8 cellular contexts compared by ENCODE assay signal in the genomic region with DNA sequence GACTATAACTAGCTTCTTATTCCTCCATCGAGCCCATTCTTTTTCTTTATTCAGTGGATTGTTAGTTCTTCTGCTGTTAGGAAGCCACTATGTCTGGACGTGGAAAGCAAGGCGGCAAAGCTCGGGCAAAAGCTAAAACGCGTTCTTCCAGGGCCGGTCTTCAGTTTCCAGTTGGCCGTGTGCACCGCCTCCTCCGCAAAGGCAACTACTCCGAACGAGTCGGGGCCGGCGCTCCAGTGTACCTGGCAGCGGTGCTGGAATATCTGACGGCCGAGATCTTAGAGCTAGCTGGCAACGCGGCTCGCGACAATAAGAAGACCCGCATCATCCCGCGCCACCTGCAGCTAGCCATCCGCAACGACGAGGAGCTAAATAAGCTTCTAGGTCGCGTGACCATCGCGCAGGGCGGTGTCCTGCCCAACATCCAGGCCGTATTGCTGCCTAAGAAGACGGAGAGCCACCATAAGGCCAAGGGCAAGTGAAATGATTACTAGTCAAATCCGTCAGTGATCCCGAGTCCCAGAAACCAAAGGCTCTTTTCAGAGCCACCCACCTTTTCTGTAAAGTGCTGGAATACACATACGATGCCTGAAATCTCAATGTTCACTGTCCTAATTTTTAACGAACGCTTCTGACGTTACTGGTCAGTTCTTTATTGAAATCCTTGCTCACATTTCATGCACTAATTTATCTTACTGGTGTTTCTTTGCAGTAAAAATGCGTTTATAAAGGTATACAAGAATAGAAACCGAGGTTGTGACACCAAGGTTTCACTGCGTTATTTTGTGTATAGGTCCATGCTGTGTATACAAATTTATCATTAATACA.
DNase-seq lines count a peak whose midpoint lies in the region; ATAC-seq and TF ChIP-seq lines count a peak whose summit lies in the region.

No MANE protein-coding gene starts in this region.

- no peaks in the 10 kb centered on the region for H3K27me3 Mint-ChIP-seq in naive thymus-derived CD4-positive, alpha-beta T cell

- CTCF ChIA-PET in naive thymus-derived CD4-positive, alpha-beta T cell (lab: Charles Lee): interaction anchor here (0.6 to 2.4 kb wide), 22 partner anchors 9 to 920 kb away, joined by 3 to 22 read pairs (median 5); a partner anchor contains a TSS
- CTCF ChIA-PET in HEK293T (lab: Yijun Ruan, JAX): interaction anchor here (0.7 kb wide), 1 partner anchor 106 kb away, joined by 3 read pairs; no protein-coding TSS in a partner anchor

- intact Hi-C loops in naive thymus-derived CD4-positive, alpha-beta T cell (cut with micrococcal nuclease): loop anchor here (1.0 to 5.0 kb wide), 18 partner anchors 7 to 930 kb away; a partner anchor contains a TSS
- intact Hi-C loops in testis (cut with DNase I; ENCODE audit: low total_unique reads): no loop called here

- peak; percentile 97 for TF ChIP-seq POLR2A in GM10847 (IDR thresholded peaks at IDR 0.05; ENCODE audit: extremely low read depth, insufficient read length)
- no peak for TF ChIP-seq POLR2A in testis (IDR thresholded peaks at IDR 0.05)

- H3K9me3 ChIP-seq in naive thymus-derived CD4-positive, alpha-beta T cell (ENCODE audit: control insufficient read depth in 2 of 3, low read length in 3 of 3): no peaks in the 10 kb centered on the region
- no peaks in the 10 kb centered on the region for H3K9me3 ChIP-seq in testis

- peak; percentile 50 for DNase-seq in NCI-H526 treated with DMSO at 0.1 percent for 48 hours (lab: John Stamatoyannopoulos, UW)
- DNase-seq in activated CD8-positive, alpha-beta memory T cell treated with anti-CD3 and anti-CD28 coated beads, Interleukin-2, amount 50 U/mL, for 4 hours: peak; percentile 65
- DNase-seq in epithelial cell of esophagus (ENCODE audit: low read depth): peak; percentile 86
- peak in 4 of 9 donors; percentile 54 to 84 (median 81) for DNase-seq in naive thymus-derived CD4-positive, alpha-beta T cell
- peak; percentile 89 for DNase-seq in testis
- no peak for DNase-seq in HEK293T (ENCODE audit: extremely low spot score)

- TF ChIP-seq CTCF in epithelial cell of esophagus (IDR thresholded peaks at IDR 0.05; ENCODE audit: insufficient read depth, low read depth, low read length, missing control alignments) (peak; percentile 54), testis (IDR thresholded peaks at IDR 0.05) (peak in 1 of 3 experiments; percentile 46)

- H3K4me1 ChIP-seq in naive thymus-derived CD4-positive, alpha-beta T cell (ENCODE audit: control insufficient read depth in 2 of 2, insufficient read depth in 2 of 2, low read length in 2 of 2): peaks cover 12 to 18% of the 10 kb centered on the region in 2 donors
- peaks cover 6% of the 10 kb centered on the region for H3K4me1 ChIP-seq in testis

- ATAC-seq in HG02759 (IDR thresholded peaks at IDR 0.05; ENCODE audit: unreplicated experiment): peak; percentile 49
- peak; percentile 68 for ATAC-seq in naive thymus-derived CD4-positive, alpha-beta T cell

- peak overlapping the region; percentile 84 for H3K27ac ChIP-seq in naive thymus-derived CD4-positive, alpha-beta T cell (ENCODE audit: low read depth, low read length)
- H3K27ac ChIP-seq in testis: peak overlapping the region; percentile 83 to 93

- POLR2A ChIA-PET in naive thymus-derived CD4-positive, alpha-beta T cell (lab: Charles Lee): interaction anchor here (0.7 to 43.4 kb wide), 69 partner anchors 7 to 1676 kb away, joined by 3 to 3606 read pairs (median 9); a partner anchor contains a TSS
- POLR2A ChIA-PET in HEK293T (lab: Yijun Ruan, JAX): interaction anchor here (0.7 to 4.3 kb wide), 30 partner anchors 9 to 1621 kb away, joined by 3 to 58 read pairs (median 6); a partner anchor contains a TSS

- no peaks in the 10 kb centered on the region for H3K36me3 ChIP-seq in naive thymus-derived CD4-positive, alpha-beta T cell (ENCODE audit: control insufficient read depth in 2 of 3, insufficient read depth in 3 of 3, low read length in 3 of 3)
- H3K36me3 ChIP-seq in testis (ENCODE audit: low read depth, missing control alignments): no peaks in the 10 kb centered on the region

- peaks cover 0 to under 1% (median 0%) of the 10 kb centered on the region in 5 donors for H3K36me3 Mint-ChIP-seq in naive thymus-derived CD4-positive, alpha-beta T cell

- peak overlapping the region; percentile 79 for H3K4me3 ChIP-seq in epithelial cell of esophagus (ENCODE audit: low read length)
- peak overlapping the region; percentile 67 for H3K4me3 ChIP-seq in naive thymus-derived CD4-positive, alpha-beta T cell (ENCODE audit: low read length)
- peak overlapping the region; percentile 50 to 57 for H3K4me3 ChIP-seq in testis

- H3K9me3 Mint-ChIP-seq in naive thymus-derived CD4-positive, alpha-beta T cell: peaks cover 0 to 4% (median 0%) of the 10 kb centered on the region in 11 donors

- 2 to 3% methylated on average over 38 to 43 of the region's 44 CpGs for WGBS in testis, 2 donors

- H3K27ac Mint-ChIP-seq in naive thymus-derived CD4-positive, alpha-beta T cell: no peak overlapping the region

- no peaks in the 10 kb centered on the region for H3K27me3 ChIP-seq in naive thymus-derived CD4-positive, alpha-beta T cell (ENCODE audit: control insufficient read depth in 2 of 2, insufficient read depth in 2 of 2, low read length in 2 of 2)
- no peaks in the 10 kb centered on the region for H3K27me3 ChIP-seq in testis

- H3K4me1 Mint-ChIP-seq in naive thymus-derived CD4-positive, alpha-beta T cell: peaks cover 3 to 31% (median 10%) of the 10 kb centered on the region in 7 donors

- no peak overlapping the region for H3K4me3 Mint-ChIP-seq in naive thymus-derived CD4-positive, alpha-beta T cell

TF ChIP-seq in HEK293T, 16 proteins besides CTCF, POLR2A, EP300 and RAD21:
- TF ChIP-seq LEF1 (IDR thresholded peaks at IDR 0.05; ENCODE audit: borderline replicate concordance): no peak
- no peak; the same call in 1 of the 2 replicates for TF ChIP-seq L3MBTL2 (conservative IDR thresholded peaks at IDR 0.05)
- no peak for TF ChIP-seq TARDBP (IDR thresholded peaks at IDR 0.05)
- no peak for TF ChIP-seq ELF4 (IDR thresholded peaks at IDR 0.05)
- TF ChIP-seq, protein P1, sequence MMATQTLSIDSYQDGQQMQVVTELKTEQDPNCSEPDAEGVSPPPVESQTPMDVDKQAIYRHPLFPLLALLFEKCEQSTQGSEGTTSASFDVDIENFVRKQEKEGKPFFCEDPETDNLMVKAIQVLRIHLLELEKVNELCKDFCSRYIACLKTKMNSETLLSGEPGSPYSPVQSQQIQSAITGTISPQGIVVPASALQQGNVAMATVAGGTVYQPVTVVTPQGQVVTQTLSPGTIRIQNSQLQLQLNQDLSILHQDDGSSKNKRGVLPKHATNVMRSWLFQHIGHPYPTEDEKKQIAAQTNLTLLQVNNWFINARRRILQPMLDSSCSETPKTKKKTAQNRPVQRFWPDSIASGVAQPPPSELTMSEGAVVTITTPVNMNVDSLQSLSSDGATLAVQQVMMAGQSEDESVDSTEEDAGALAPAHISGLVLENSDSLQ (IDR thresholded peaks at IDR 0.05): no peak
- no peak for TF ChIP-seq ZNF384 (IDR thresholded peaks at IDR 0.05)
- TF ChIP-seq BHLHE40 (IDR thresholded peaks at IDR 0.05; ENCODE audit: borderline replicate concordance): no peak
- no peak for TF ChIP-seq SP1 (IDR thresholded peaks at IDR 0.05)
- no peak for TF ChIP-seq ARNT (IDR thresholded peaks at IDR 0.05)
- no peak for TF ChIP-seq SUZ12 (IDR thresholded peaks at IDR 0.05)
- no peak for TF ChIP-seq NFRKB (IDR thresholded peaks at IDR 0.05)
- TF ChIP-seq FOXM1 (IDR thresholded peaks at IDR 0.05; ENCODE audit: borderline replicate concordance): no peak
- no peak for TF ChIP-seq HDGF (IDR thresholded peaks at IDR 0.05; ENCODE audit: borderline replicate concordance)
- no peak for TF ChIP-seq FOXK2 (IDR thresholded peaks at IDR 0.05)
- TF ChIP-seq FOXA1 (IDR thresholded peaks at IDR 0.05): no peak
TF ChIP-seq in HEK293T: peak in this region for 0.
